ENCODE assay signal across 8 cellular contexts in the genomic region with DNA sequence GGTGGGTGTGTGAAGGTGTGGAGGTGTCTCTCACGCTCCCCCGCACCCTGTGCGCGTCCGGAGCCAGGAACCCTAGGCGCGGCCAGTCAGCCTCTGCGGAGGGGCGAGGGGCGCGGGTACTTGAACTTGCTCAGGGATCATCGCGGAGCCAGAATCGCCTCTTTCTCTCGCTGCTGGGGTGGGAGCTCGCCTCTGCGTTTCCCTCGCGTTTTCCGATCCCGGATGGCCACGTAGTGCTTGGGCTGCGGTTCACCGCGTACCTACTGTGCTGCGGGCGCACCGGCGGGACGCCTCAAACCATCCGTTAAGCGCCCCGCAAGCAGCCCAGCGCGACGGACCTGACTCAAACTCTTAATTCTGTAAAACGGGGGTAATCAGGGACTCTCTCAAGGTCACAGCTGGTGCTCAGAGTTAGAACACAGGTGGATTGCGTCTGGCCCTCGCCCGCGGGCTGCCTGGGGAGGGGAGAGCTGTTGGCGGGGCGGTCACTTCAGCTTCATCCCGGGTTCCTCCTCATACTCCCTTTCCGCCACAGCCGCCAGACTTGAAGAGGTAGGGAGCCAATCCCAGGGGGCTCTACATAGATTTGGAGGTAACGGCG. TPM values are rescaled to one million over a fixed set of nuclear protein-coding genes. Genes with fewer than 3 reads are reported as not detected.
A peak's percentile ranks its signal among the peaks of the same experiment; 100 is the strongest.
DNase-seq lines count a peak whose midpoint lies in the region; ATAC-seq lines count a peak whose summit lies in the region.

No MANE protein-coding gene starts in this region.

- no peak overlapping the region for H3K27ac Mint-ChIP-seq in activated naive CD8-positive, alpha-beta T cell treated with anti-CD3 and anti-CD28 coated beads for 36 hours
- no peak overlapping the region for H3K27ac Mint-ChIP-seq in immature natural killer cell
- H3K27ac Mint-ChIP-seq in stimulated activated naive CD8-positive, alpha-beta T cell treated with anti-CD3 and anti-CD28 coated beads, Interleukin-15, amount 100 ng/mL, for 72 hours = peak overlapping the region in 1 of 2 donors; percentile 78

- no peaks in the 10 kb centered on the region for H3K9me3 Mint-ChIP-seq in activated naive CD8-positive, alpha-beta T cell treated with anti-CD3 and anti-CD28 coated beads for 36 hours
- H3K9me3 Mint-ChIP-seq in immature natural killer cell = peaks cover 0 to 16% (median 7%) of the 10 kb centered on the region in 6 donors
- H3K9me3 Mint-ChIP-seq in stimulated activated naive CD8-positive, alpha-beta T cell treated with anti-CD3 and anti-CD28 coated beads, Interleukin-15, amount 100 ng/mL, for 72 hours = no peaks in the 10 kb centered on the region

- ATAC-seq in GM21825 (IDR thresholded peaks at IDR 0.05; ENCODE audit: unreplicated experiment) = peak; percentile 3
- ATAC-seq in stimulated activated naive CD8-positive, alpha-beta T cell treated with anti-CD3 and anti-CD28 coated beads, Interleukin-15, amount 100 ng/mL, for 72 hours = peak; percentile 21

- H3K36me3 Mint-ChIP-seq in activated naive CD8-positive, alpha-beta T cell treated with anti-CD3 and anti-CD28 coated beads for 36 hours = peaks cover 2% of the 10 kb centered on the region
- H3K36me3 Mint-ChIP-seq in immature natural killer cell = peaks cover 0 to 3% (median 0%) of the 10 kb centered on the region in 3 donors

- peaks cover 17% of the 10 kb centered on the region for H3K4me1 Mint-ChIP-seq in activated naive CD8-positive, alpha-beta T cell treated with anti-CD3 and anti-CD28 coated beads for 36 hours
- H3K4me1 Mint-ChIP-seq in immature natural killer cell = peaks cover 16 to 22% of the 10 kb centered on the region in 2 donors
- peaks cover 19% of the 10 kb centered on the region for H3K4me1 Mint-ChIP-seq in stimulated activated naive CD8-positive, alpha-beta T cell treated with anti-CD3 and anti-CD28 coated beads, Interleukin-15, amount 100 ng/mL, for 72 hours

- peaks cover 72% of the 10 kb centered on the region for H3K27me3 Mint-ChIP-seq in activated naive CD8-positive, alpha-beta T cell treated with anti-CD3 and anti-CD28 coated beads for 36 hours
- peaks cover 18 to 30% (median 24%) of the 10 kb centered on the region in 3 donors for H3K27me3 Mint-ChIP-seq in immature natural killer cell (ENCODE audit: low read depth in 3 of 3)
- peaks cover 81% of the 10 kb centered on the region for H3K27me3 Mint-ChIP-seq in stimulated activated naive CD8-positive, alpha-beta T cell treated with anti-CD3 and anti-CD28 coated beads, Interleukin-15, amount 100 ng/mL, for 72 hours

- peak; percentile 18 for DNase-seq in AG20443 (ENCODE audit: low spot score)
- no peak for DNase-seq in activated naive CD8-positive, alpha-beta T cell treated with anti-CD3 and anti-CD28 coated beads for 36 hours
- no peak for DNase-seq in immature natural killer cell
- no peak for DNase-seq in stimulated activated naive CD8-positive, alpha-beta T cell treated with anti-CD3 and anti-CD28 coated beads, Interleukin-15, amount 100 ng/mL, for 72 hours
- DNase-seq in SHP77 (lab: John Stamatoyannopoulos, UW) = no peak
- DNase-seq in NCI-H2196 treated with DMSO at 0.1 percent for 48 hours (lab: John Stamatoyannopoulos, UW; ENCODE audit: unreplicated experiment) = no peak
- DNase-seq in NCI-H2227 treated with DMSO at 0.1 percent for 48 hours (lab: John Stamatoyannopoulos, UW) = no peak

- peak overlapping the region; percentile 69 for H3K4me3 Mint-ChIP-seq in activated naive CD8-positive, alpha-beta T cell treated with anti-CD3 and anti-CD28 coated beads for 36 hours
- peak overlapping the region; percentile 43 to 65 (median 52) for H3K4me3 Mint-ChIP-seq in immature natural killer cell
- H3K4me3 Mint-ChIP-seq in stimulated activated naive CD8-positive, alpha-beta T cell treated with anti-CD3 and anti-CD28 coated beads, Interleukin-15, amount 100 ng/mL, for 72 hours = peak overlapping the region; percentile 74 to 83

RNA-seq across cellular contexts. Expression of gene MYRIP, which starts 0.7 kb away (rescaled TPM):
- not detected for total RNA-seq in activated naive CD8-positive, alpha-beta T cell treated with anti-CD3 and anti-CD28 coated beads for 36 hours
- under 1 TPM in 1 of 3 donors, not detected in 2; 0.06 TPM for polyA plus RNA-seq in immature natural killer cell
